38 cellular contexts compared by ENCODE assay signal in genomic region chr1:165454211-165454610, GRCh38. TPM values are rescaled to one million over a fixed set of nuclear protein-coding genes. Genes with fewer than 3 reads are reported as not detected.
"Had no signal": no experiment of that assay in that cellular context is flagged by ENCODE, and none has a peak within 500 bp of the region (broad histone marks: within the 10 kb centered on the region; RNA-seq: fewer than 3 reads in every experiment).

No MANE protein-coding gene starts in this region.

- H3K9me3 Mint-ChIP-seq: activated CD4-positive, alpha-beta memory T cell treated with anti-CD3 and anti-CD28 coated beads for 36 hours; activated CD4-positive, alpha-beta T cell treated with anti-CD3 and anti-CD28 coated beads, Interleukin-2, amount 10 ng/mL, durations not matched to agents 24 days and 14 days; activated CD8-positive, alpha-beta T cell treated with anti-CD3 and anti-CD28 coated beads for 36 hours; activated naive CD4-positive, alpha-beta T cell treated with anti-CD3 and anti-CD28 coated beads for 36 hours; activated naive CD4-positive, alpha-beta T cell treated with anti-CD3 and anti-CD28 coated beads, Interleukin-2, amount 50 U/mL, for 72 hours; activated naive CD8-positive, alpha-beta T cell treated with anti-CD3 and anti-CD28 coated beads for 36 hours; activated T-cell treated with anti-CD3 and anti-CD28 coated beads, Interleukin-2, amount 50 U/mL, for 4 hours; activated T-cell treated with anti-CD3 and anti-CD28 coated beads, Interleukin-2, amount 50 U/mL, for 72 hours; activated T-helper 1 cell treated with anti-CD3 and anti-CD28 coated beads, Interleukin-12 subunit alpha, Interleukin-12 subunit beta, Interleukin-2, Interleukin-4 antibody, amounts not matched to agents 30 ng/mL and 10 ng/mL and 1 ng/mL, durations not matched to agents 14 hours and 24 hours and 36 hours; activated T-helper 17 cell treated with anti-CD3 and anti-CD28 coated beads, Interleukin-2, amount 50 U/mL, for 72 hours; T-cell; WTC11 had no signal

- H3K36me3 Mint-ChIP-seq: activated CD4-positive, alpha-beta memory T cell treated with anti-CD3 and anti-CD28 coated beads for 36 hours; activated naive CD4-positive, alpha-beta T cell treated with anti-CD3 and anti-CD28 coated beads, Interleukin-2, amount 50 U/mL, for 72 hours; activated naive CD8-positive, alpha-beta T cell treated with anti-CD3 and anti-CD28 coated beads for 36 hours; T-cell; WTC11 had no signal

- H3K4me1 ChIP-seq: adrenal gland, body of pancreas, breast epithelium had no signal

- H3K9me3 ChIP-seq: adrenal gland, body of pancreas, breast epithelium had no signal

- H3K36me3 ChIP-seq: adrenal gland, brain microvascular endothelial cell, breast epithelium had no signal

- H3K27me3 ChIP-seq: adrenal gland, body of pancreas, brain microvascular endothelial cell, breast epithelium had no signal

- ATAC-seq: activated CD8-positive, alpha-beta T cell treated with anti-CD3 and anti-CD28 coated beads for 36 hours; activated naive CD4-positive, alpha-beta T cell treated with anti-CD3 and anti-CD28 coated beads, Interleukin-2, amount 50 U/mL, for 72 hours; activated T-cell treated with anti-CD3 and anti-CD28 coated beads, Interleukin-2, amount 50 U/mL, for 4 hours; activated T-cell treated with anti-CD3 and anti-CD28 coated beads, Interleukin-2, amount 50 U/mL, for 72 hours; activated T-helper 17 cell treated with anti-CD3 and anti-CD28 coated beads, Interleukin-2, amount 50 U/mL, for 72 hours; body of pancreas; T-cell; T-helper 17 cell; WTC11 had no signal

- H3K4me3 ChIP-seq: adrenal gland, body of pancreas, breast epithelium had no signal

- H3K4me1 Mint-ChIP-seq: activated CD4-positive, alpha-beta T cell treated with anti-CD3 and anti-CD28 coated beads, Interleukin-2, amount 10 ng/mL, durations not matched to agents 24 days and 14 days; activated naive CD8-positive, alpha-beta T cell treated with anti-CD3 and anti-CD28 coated beads for 36 hours; activated T-helper 17 cell treated with anti-CD3 and anti-CD28 coated beads, Interleukin-2, amount 50 U/mL, for 72 hours; T-cell; WTC11 had no signal

- H3K27ac ChIP-seq: adrenal gland, body of pancreas, brain microvascular endothelial cell, breast epithelium, VCaP had no signal

- DNase-seq: activated CD4-positive, alpha-beta memory T cell treated with anti-CD3 and anti-CD28 coated beads for 36 hours; activated CD4-positive, alpha-beta T cell treated with anti-CD3 and anti-CD28 coated beads for 4 hours; activated CD4-positive, alpha-beta T cell treated with anti-CD3 and anti-CD28 coated beads, Interleukin-2, amount 10 ng/mL, durations not matched to agents 24 days and 14 days; activated CD4-positive, alpha-beta T cell treated with anti-CD3 and anti-CD28 coated beads, Interleukin-2, amount 50 U/mL, for 1 hour; activated CD4-positive, alpha-beta T cell treated with anti-CD3 and anti-CD28 coated beads, Interleukin-2, amount 50 U/mL, for 4 hours; activated CD4-positive, CD25-positive, alpha-beta regulatory T cell; activated CD4-positive, CD25-positive, alpha-beta regulatory T cell treated with anti-CD3 and anti-CD28 coated beads, Interleukin-2, amount 50 U/mL, for 72 hours; activated CD8-positive, alpha-beta memory T cell treated with anti-CD3 and anti-CD28 coated beads, Interleukin-2, amount 50 U/mL, for 4 hours; activated CD8-positive, alpha-beta T cell treated with anti-CD3 and anti-CD28 coated beads for 36 hours; activated effector memory CD4-positive, alpha-beta T cell treated with anti-CD3 and anti-CD28 coated beads, Interleukin-2, amount 50 U/mL, for 16 hours; activated gamma-delta T cell treated with Interleukin-2 at 50 U/mL for 16 hours; activated naive CD4-positive, alpha-beta T cell; activated naive CD4-positive, alpha-beta T cell treated with anti-CD3 and anti-CD28 coated beads for 36 hours; activated naive CD4-positive, alpha-beta T cell treated with anti-CD3 and anti-CD28 coated beads, Interleukin-2, amount 50 U/mL, for 16 hours; activated naive CD8-positive, alpha-beta T cell treated with anti-CD3 and anti-CD28 coated beads for 36 hours; activated T-cell treated with anti-CD3 and anti-CD28 coated beads for 4 hours; activated T-cell treated with anti-CD3 and anti-CD28 coated beads, Interleukin-2, amount 50 U/mL, for 1 hour; activated T-cell treated with anti-CD3 and anti-CD28 coated beads, Interleukin-2, amount 50 U/mL, for 4 hours; activated T-cell treated with anti-CD3 and anti-CD28 coated beads, Interleukin-2, amount 50 U/mL, for 72 hours; adrenal gland; amniotic stem cell; aorta; body of pancreas; brain microvascular endothelial cell; central memory CD4-positive, alpha-beta T cell; T-cell; T-helper 17 cell had no signal

- H3K27ac Mint-ChIP-seq: activated CD4-positive, alpha-beta memory T cell treated with anti-CD3 and anti-CD28 coated beads for 36 hours; activated CD4-positive, alpha-beta T cell treated with anti-CD3 and anti-CD28 coated beads, Interleukin-2, amount 10 ng/mL, durations not matched to agents 24 days and 14 days; activated CD8-positive, alpha-beta T cell treated with anti-CD3 and anti-CD28 coated beads for 36 hours; activated naive CD4-positive, alpha-beta T cell treated with anti-CD3 and anti-CD28 coated beads for 36 hours; activated naive CD4-positive, alpha-beta T cell treated with anti-CD3 and anti-CD28 coated beads, Interleukin-2, amount 50 U/mL, for 72 hours; activated naive CD8-positive, alpha-beta T cell treated with anti-CD3 and anti-CD28 coated beads for 36 hours; activated T-cell treated with anti-CD3 and anti-CD28 coated beads, Interleukin-2, amount 50 U/mL, for 72 hours; activated T-helper 1 cell treated with anti-CD3 and anti-CD28 coated beads, Interleukin-12 subunit alpha, Interleukin-12 subunit beta, Interleukin-2, Interleukin-4 antibody, amounts not matched to agents 30 ng/mL and 10 ng/mL and 1 ng/mL, durations not matched to agents 14 hours and 24 hours and 36 hours; activated T-helper 17 cell treated with anti-CD3 and anti-CD28 coated beads, Interleukin-2, amount 50 U/mL, for 72 hours; T-cell; T-helper 17 cell; WTC11 had no signal

- H3K4me3 Mint-ChIP-seq: activated CD4-positive, alpha-beta memory T cell treated with anti-CD3 and anti-CD28 coated beads for 36 hours; activated CD4-positive, alpha-beta T cell treated with anti-CD3 and anti-CD28 coated beads, Interleukin-2, amount 10 ng/mL, durations not matched to agents 24 days and 14 days; activated CD8-positive, alpha-beta T cell treated with anti-CD3 and anti-CD28 coated beads for 36 hours; activated naive CD4-positive, alpha-beta T cell treated with anti-CD3 and anti-CD28 coated beads for 36 hours; activated naive CD8-positive, alpha-beta T cell treated with anti-CD3 and anti-CD28 coated beads for 36 hours; activated T-cell treated with anti-CD3 and anti-CD28 coated beads, Interleukin-2, amount 50 U/mL, for 4 hours; activated T-cell treated with anti-CD3 and anti-CD28 coated beads, Interleukin-2, amount 50 U/mL, for 72 hours; activated T-helper 1 cell treated with anti-CD3 and anti-CD28 coated beads, Interleukin-12 subunit alpha, Interleukin-12 subunit beta, Interleukin-2, Interleukin-4 antibody, amounts not matched to agents 30 ng/mL and 10 ng/mL and 1 ng/mL, durations not matched to agents 14 hours and 24 hours and 36 hours; activated T-helper 17 cell treated with anti-CD3 and anti-CD28 coated beads, Interleukin-2, amount 50 U/mL, for 72 hours; T-cell; T-helper 17 cell; WTC11 had no signal

RNA-seq across cellular contexts. Expression of gene RXRG, which starts 9.3 kb away (rescaled TPM):
- total RNA-seq: activated CD4-positive, alpha-beta T cell treated with anti-CD3 and anti-CD28 coated beads, Interleukin-2, amount 10 ng/mL, durations not matched to agents 24 days and 14 days; activated CD8-positive, alpha-beta memory T cell treated with anti-CD3 and anti-CD28 coated beads for 36 hours; activated CD8-positive, alpha-beta T cell treated with anti-CD3 and anti-CD28 coated beads for 36 hours; activated naive CD4-positive, alpha-beta T cell treated with anti-CD3 and anti-CD28 coated beads for 36 hours; activated T-cell treated with anti-CD3 and anti-CD28 coated beads, Interleukin-2, amount 50 U/mL, for 4 hours; activated T-cell treated with anti-CD3 and anti-CD28 coated beads, Interleukin-2, amount 50 U/mL, for 72 hours; activated T-helper 1 cell treated with anti-CD3 and anti-CD28 coated beads, Interleukin-12 subunit alpha, Interleukin-12 subunit beta, Interleukin-2, Interleukin-4 antibody, amounts not matched to agents 30 ng/mL and 10 ng/mL and 1 ng/mL, durations not matched to agents 14 hours and 24 hours and 36 hours; activated T-helper 17 cell treated with anti-CD3 and anti-CD28 coated beads, Interleukin-2, amount 50 U/mL, for 72 hours; astrocyte; chondrocyte; T-cell; T-helper 1 cell treated with Interleukin-12 subunit alpha and Interleukin-12 subunit beta and Interleukin-4 antibody, amounts not matched to agents 30 ng/mL and 1 ng/mL, for 36 hours; T-helper 17 cell; T-helper 2 cell treated with Interferon-gamma antibody and Interleukin-4, amounts not matched to agents 100 ng/mL and 5 ng/mL, for 36 hours; WTC11 had no signal
